ENCODE assay signal across 7 cellular contexts in the genomic region with DNA sequence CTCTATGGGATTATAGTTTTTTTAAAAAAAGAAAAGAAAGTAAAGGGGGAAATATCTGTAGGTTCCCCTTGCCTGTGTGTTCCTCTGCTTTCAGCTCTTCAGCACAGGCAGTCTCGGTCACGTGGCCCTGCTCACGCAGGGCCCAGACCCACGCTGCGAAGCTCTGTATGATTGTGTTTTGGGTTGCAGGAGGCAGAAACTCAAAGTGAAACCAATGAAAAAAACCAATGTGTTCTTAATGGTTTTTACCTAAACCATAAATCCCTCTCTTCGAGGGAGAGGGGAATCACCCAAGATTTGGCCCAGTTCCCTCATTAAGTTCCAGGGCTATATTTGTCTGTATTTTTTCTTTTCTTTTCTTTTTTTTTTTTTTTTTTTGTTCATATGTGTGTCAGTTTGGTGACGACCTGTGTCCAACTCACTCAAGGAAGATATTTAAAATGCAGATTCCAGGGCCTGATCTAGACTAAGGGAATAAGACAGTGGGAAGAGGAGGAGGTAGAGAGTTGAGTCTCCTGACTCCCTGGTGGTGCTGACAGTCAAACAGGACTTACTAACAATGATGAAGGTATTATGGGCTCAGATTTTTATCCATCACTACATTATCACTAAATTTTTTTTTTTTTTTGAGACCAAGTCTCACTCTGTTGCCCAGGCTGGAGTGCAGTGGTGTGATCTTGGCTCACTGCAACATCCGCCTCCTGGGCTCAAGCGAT. TPM values are rescaled to one million over a fixed set of nuclear protein-coding genes. Genes with fewer than 3 reads are reported as not detected.
DNase-seq lines count a peak whose midpoint lies in the region; ATAC-seq and FAIRE-seq lines count a peak whose summit lies in the region.

No MANE protein-coding gene starts in this region.

- ATAC-seq in GM19397 (IDR thresholded peaks at IDR 0.05; ENCODE audit: unreplicated experiment) (peak; percentile 99), HG03175 (IDR thresholded peaks at IDR 0.05; ENCODE audit: unreplicated experiment) (peak; percentile 98)

- peak; percentile 81 for DNase-seq in activated CD8-positive, alpha-beta memory T cell treated with anti-CD3 and anti-CD28 coated beads, Interleukin-2, amount 50 U/mL, for 48 hours
- DNase-seq in mucosa of gallbladder (ENCODE audit: low spot score) (peak; percentile 56), frontal cortex (ENCODE audit: low spot score in 2 of 2) (no peak), NCI-H2029 treated with DMSO at 0.1 percent for 48 hours (lab: John Stamatoyannopoulos, UW) (no peak), NCI-H187 (lab: John Stamatoyannopoulos, UW) (no peak)

- no peak for FAIRE-seq in frontal cortex (lab: Jason Lieb, UNC)

RNA-seq across cellular contexts. Expression of a gene that starts 33.8 kb away (rescaled TPM):
- total RNA-seq in mucosa of gallbladder (74.3 TPM), frontal cortex (1.6 TPM)

Comparison
In these comparisons a context has a peak if more than half of its experiments do, and no peak if none do; other contexts are left out.
1. DNase-seq: peak in activated CD8-positive, alpha-beta memory T cell treated with anti-CD3 and anti-CD28 coated beads, Interleukin-2, amount 50 U/mL, for 48 hours (single experiment) and mucosa of gallbladder (single experiment); none in frontal cortex (0 of 2), NCI-H2029 treated with DMSO at 0.1 percent for 48 hours (single experiment) and NCI-H187 (0 of 2).
2. RNA of a gene that starts 33.8 kb away (total RNA-seq): 74.3 TPM in mucosa of gallbladder (single experiment); 1.6 TPM in frontal cortex (single experiment); every median in the first group is over 10 times any median in the second.